Comparison of ENCODE assay signal across 8 cellular contexts in the genomic region with DNA sequence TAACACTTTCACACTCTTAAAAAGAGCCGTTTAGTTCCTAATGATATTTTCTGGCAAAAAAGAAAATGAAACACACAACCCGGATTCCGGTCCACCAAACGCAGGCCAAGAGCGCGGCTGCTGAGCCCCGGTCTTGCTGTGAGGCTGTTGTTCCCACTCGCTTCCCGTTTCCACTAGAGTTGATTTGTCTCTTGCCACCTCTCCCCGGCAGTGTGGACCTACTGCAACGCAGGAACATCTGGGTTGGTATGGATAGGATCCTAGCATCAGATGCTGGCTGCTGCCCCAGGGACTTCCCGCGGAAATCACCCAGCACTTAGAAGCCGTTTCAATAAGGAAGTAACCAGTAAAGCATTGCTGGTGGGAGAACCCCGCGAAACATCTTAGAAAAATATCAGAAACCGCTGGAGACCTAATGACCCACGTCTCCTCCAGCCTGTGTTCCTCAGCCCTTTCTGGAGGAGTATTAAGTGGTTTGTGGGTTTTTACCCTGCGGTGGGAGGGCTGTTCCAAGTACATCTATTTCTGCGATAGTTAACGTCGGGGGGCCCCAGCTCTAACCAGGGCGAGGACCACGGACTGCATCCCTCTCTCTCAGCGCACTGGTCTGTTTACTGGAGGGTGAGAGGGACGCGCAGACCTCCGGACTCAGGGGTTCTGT. TPM values are rescaled to one million over a fixed set of nuclear protein-coding genes. Genes with fewer than 3 reads are reported as not detected.
A peak's percentile ranks its signal among the peaks of the same experiment; 100 is the strongest.
DNase-seq lines count a peak whose midpoint lies in the region; ATAC-seq and TF ChIP-seq lines count a peak whose summit lies in the region.

No MANE protein-coding gene starts in this region.

- in situ Hi-C loops in GM23248 (cut with MboI), result no loop called here

- TF ChIP-seq CTCF in MM.1S (IDR thresholded peaks at IDR 0.05; ENCODE audit: low read length), result no peak

- H3K36me3 Mint-ChIP-seq in natural killer cell treated with Interleukin-12 subunit alpha and Interleukin-12 subunit beta and Interleukin-15 and Interleukin-18, amount 100 ng/mL, for 72 hours, result peaks cover 22% of the 10 kb centered on the region
- H3K36me3 Mint-ChIP-seq in stimulated activated naive CD8-positive, alpha-beta T cell treated with anti-CD3 and anti-CD28 coated beads, Interleukin-15, Interleukin-2, amounts not matched to agents 100 ng/mL and 50 ng/mL, for 24 hours (ENCODE audit: low read depth), result peaks cover 24% of the 10 kb centered on the region

- ATAC-seq in natural killer cell treated with Interleukin-12 subunit alpha and Interleukin-12 subunit beta and Interleukin-15 and Interleukin-18, amount 100 ng/mL, for 72 hours, result peak; percentile 79 to 85

- peak overlapping the region; percentile 96 for H3K4me3 Mint-ChIP-seq in natural killer cell treated with Interleukin-12 subunit alpha and Interleukin-12 subunit beta and Interleukin-15 and Interleukin-18, amount 100 ng/mL, for 72 hours
- H3K4me3 Mint-ChIP-seq in stimulated activated naive CD8-positive, alpha-beta T cell treated with anti-CD3 and anti-CD28 coated beads, Interleukin-15, Interleukin-2, amounts not matched to agents 100 ng/mL and 50 ng/mL, for 24 hours, result peak overlapping the region; percentile 94

- H3K4me2 ChIP-seq in GM23248 (ENCODE audit: unreplicated experiment) (peak overlapping the region; percentile 92), MM.1S (ENCODE audit: low read depth, low read length) (peak overlapping the region; percentile 84)

- H4K20me1 ChIP-seq in GM23248 (ENCODE audit: insufficient read depth) (0 out of 2 replicates have a peak, but pooled peaks cover 5% of the 10 kb centered on the region), MM.1S (ENCODE audit: insufficient read depth, low read length) (0 out of 2 replicates have a peak, but pooled peaks cover 3% of the 10 kb centered on the region)

- peaks cover 17% of the 10 kb centered on the region; the same call in 1 of the 2 replicates for H3K4me1 ChIP-seq in GM23248 (ENCODE audit: insufficient read depth)
- 0 out of 2 replicates have a peak, but pooled peaks cover 5% of the 10 kb centered on the region for H3K4me1 ChIP-seq in MM.1S (ENCODE audit: low read length)
- peaks cover 0 to 3% of the 10 kb centered on the region in 2 donors for H3K4me1 ChIP-seq in esophagus (ENCODE audit: control insufficient read depth in 2 of 2, insufficient read depth in 2 of 2, low read length in 1 of 2)

- H3K9ac ChIP-seq in GM23248, result peak overlapping the region; percentile 76
- H3K9ac ChIP-seq in MM.1S (ENCODE audit: low read length), result peak overlapping the region; percentile 59

- H3K36me3 ChIP-seq in GM23248 (ENCODE audit: low read depth) (no peaks in the 10 kb centered on the region), MM.1S (replicated peaks; ENCODE audit: insufficient read depth, low read length) (no peaks in the 10 kb centered on the region; the same call in 1 of the 2 replicates), esophagus (ENCODE audit: control insufficient read depth in 2 of 2, insufficient read depth in 2 of 2, low read length in 1 of 2) (no peaks in the 10 kb centered on the region)

- H3K4me3 ChIP-seq in GM23248 (peak overlapping the region; percentile 85), MM.1S (ENCODE audit: low read length) (peak overlapping the region; percentile 89), esophagus (ENCODE audit: low read depth in 1 of 2, low read length in 2 of 2) (peak overlapping the region; percentile 61 to 67)

- 1 to 2% methylated on average over 28 of the region's 28 CpGs for WGBS in GM23248 (ENCODE audit: low coverage in 1 of 2, low lambda C conversion rate in 2 of 2, missing lambda C conversion rate in 2 of 2), 2 experiments
- WGBS in esophagus, 2 donors, result 1% methylated on average over 28 of the region's 28 CpGs

- H3K9me3 ChIP-seq in GM23248 (ENCODE audit: low read depth) (no peaks in the 10 kb centered on the region), MM.1S (replicated peaks; ENCODE audit: insufficient read depth, low read length) (no peaks in the 10 kb centered on the region), esophagus (ENCODE audit: control insufficient read depth in 2 of 2, insufficient read depth in 1 of 2, low read depth in 1 of 2, low read length in 1 of 2) (no peaks in the 10 kb centered on the region)

- no peaks in the 10 kb centered on the region for H3K9me2 ChIP-seq in GM23248 (ENCODE audit: insufficient read depth)
- H3K9me2 ChIP-seq in MM.1S (replicated peaks; ENCODE audit: insufficient read depth, low read length), result no peaks in the 10 kb centered on the region

- peak overlapping the region; percentile 95 to 99 for H3K27ac Mint-ChIP-seq in natural killer cell treated with Interleukin-12 subunit alpha and Interleukin-12 subunit beta and Interleukin-15 and Interleukin-18, amount 100 ng/mL, for 72 hours
- H3K27ac Mint-ChIP-seq in stimulated activated naive CD8-positive, alpha-beta T cell treated with anti-CD3 and anti-CD28 coated beads, Interleukin-15, Interleukin-2, amounts not matched to agents 100 ng/mL and 50 ng/mL, for 24 hours, result peak overlapping the region; percentile 99

- H3K9me3 Mint-ChIP-seq in natural killer cell treated with Interleukin-12 subunit alpha and Interleukin-12 subunit beta and Interleukin-15 and Interleukin-18, amount 100 ng/mL, for 72 hours, result no peaks in the 10 kb centered on the region
- H3K9me3 Mint-ChIP-seq in stimulated activated naive CD8-positive, alpha-beta T cell treated with anti-CD3 and anti-CD28 coated beads, Interleukin-15, Interleukin-2, amounts not matched to agents 100 ng/mL and 50 ng/mL, for 24 hours, result no peaks in the 10 kb centered on the region

- H3K27ac ChIP-seq in GM23248 (peak overlapping the region; percentile 50), MM.1S (ENCODE audit: low read length) (peak overlapping the region; percentile 87), esophagus (ENCODE audit: low read depth in 2 of 2, low read length in 1 of 2) (peak overlapping the region; percentile 20 to 42)

- H3K4me1 Mint-ChIP-seq in natural killer cell treated with Interleukin-12 subunit alpha and Interleukin-12 subunit beta and Interleukin-15 and Interleukin-18, amount 100 ng/mL, for 72 hours (ENCODE audit: low read depth in 2 of 2), result peaks cover 64% of the 10 kb centered on the region in 2 donors
- H3K4me1 Mint-ChIP-seq in stimulated activated naive CD8-positive, alpha-beta T cell treated with anti-CD3 and anti-CD28 coated beads, Interleukin-15, Interleukin-2, amounts not matched to agents 100 ng/mL and 50 ng/mL, for 24 hours (ENCODE audit: low read depth), result peaks cover 59% of the 10 kb centered on the region

- no peaks in the 10 kb centered on the region for H3K27me3 Mint-ChIP-seq in natural killer cell treated with Interleukin-12 subunit alpha and Interleukin-12 subunit beta and Interleukin-15 and Interleukin-18, amount 100 ng/mL, for 72 hours
- H3K27me3 Mint-ChIP-seq in stimulated activated naive CD8-positive, alpha-beta T cell treated with anti-CD3 and anti-CD28 coated beads, Interleukin-15, Interleukin-2, amounts not matched to agents 100 ng/mL and 50 ng/mL, for 24 hours, result peaks cover 11% of the 10 kb centered on the region

- DNase-seq in GM03348 (ENCODE audit: low spot score) (peak; percentile 60), GM23248 (peak; percentile 67), MM.1S (peak; percentile 90), NCI-H2081 treated with DMSO at 0.1 percent for 48 hours (lab: John Stamatoyannopoulos, UW) (no peak)
- peak; percentile 89 for DNase-seq in activated CD8-positive, alpha-beta memory T cell treated with anti-CD3 and anti-CD28 coated beads for 24 hours
- peak; percentile 90 for DNase-seq in natural killer cell treated with Interleukin-12 subunit alpha and Interleukin-12 subunit beta and Interleukin-15 and Interleukin-18, amount 100 ng/mL, for 72 hours (ENCODE audit: low spot score)

- peaks cover 68% of the 10 kb centered on the region for H3K79me2 ChIP-seq in GM23248 (ENCODE audit: insufficient read depth)
- peaks cover 47% of the 10 kb centered on the region for H3K79me2 ChIP-seq in MM.1S (ENCODE audit: low read length)

- H3F3A ChIP-seq in GM23248 (ENCODE audit: insufficient read depth), result no peaks in the 10 kb centered on the region; the same call in 1 of the 2 replicates
- peaks cover 18% of the 10 kb centered on the region for H3F3A ChIP-seq in MM.1S (ENCODE audit: insufficient read depth, low read length)

- H2AFZ ChIP-seq in GM23248 (peak overlapping the region; percentile 71), MM.1S (ENCODE audit: low read length) (peak overlapping the region; percentile 77)

- H3K27me3 ChIP-seq in GM23248 (replicated peaks; ENCODE audit: insufficient read depth) (no peaks in the 10 kb centered on the region), MM.1S (replicated peaks; ENCODE audit: insufficient read depth, low read length) (no peaks in the 10 kb centered on the region), esophagus (ENCODE audit: control insufficient read depth in 1 of 2, insufficient read depth in 2 of 2, low read length in 2 of 2) (peaks cover 0 to 6% of the 10 kb centered on the region in 2 donors)

RNA-seq across cellular contexts. Expression of a gene that starts 0.9 kb away (rescaled TPM):
- total RNA-seq in GM23248 (2014; rRNA removed; shearing (Covaris generic)), result 19.2 and 20.5 TPM in 2 replicates
- polyA plus RNA-seq in GM23248 (2016; fragmentation: Nextera tagmentation; extraction: Ambion mirVana), result 6.1 and 8.5 TPM in 2 replicates
- 1 to 10 TPM; 1.7 to 2.5 TPM for polyA plus RNA-seq in esophagus
- total RNA-seq in natural killer cell treated with Interleukin-12 subunit alpha and Interleukin-12 subunit beta and Interleukin-15 and Interleukin-18, amount 100 ng/mL, for 72 hours, result 100 to 1,000 TPM; 334 to 378 TPM

Comparison
In these comparisons a context has a peak if more than half of its experiments do, and no peak if none do; other contexts are left out.
1. H3K27ac ChIP-seq: peak in every context shown above with its lines; median percentile 87 in MM.1S; 50 in GM23248; 31 in esophagus.
2. RNA of a gene that starts 0.9 kb away (total RNA-seq): 334 to 378 TPM in natural killer cell treated with Interleukin-12 subunit alpha and Interleukin-12 subunit beta and Interleukin-15 and Interleukin-18, amount 100 ng/mL, for 72 hours; 19.2 to 20.5 TPM in GM23248; every median in the first group is over 10 times any median in the second.
3. Peak in every context shown above with its lines, with median percentiles within 50 percentile points of each other: H3K4me3 ChIP-seq.